8 cellular contexts compared by ENCODE assay signal in genomic region chr5:137344723-137345322, GRCh38.
DNase-seq lines count a peak whose midpoint lies in the region; ATAC-seq, FAIRE-seq and TF ChIP-seq lines count a peak whose summit lies in the region.
"Had no signal": no experiment of that assay in that cellular context is flagged by ENCODE, and none has a peak within 500 bp of the region (broad histone marks: within the 10 kb centered on the region; RNA-seq: fewer than 3 reads in every experiment).

No MANE protein-coding gene starts in this region.

- H3K27ac ChIP-seq in DOHH2 (ENCODE audit: low read depth, low read length) (no peak overlapping the region), endothelial cell of umbilical vein (ENCODE audit: insufficient read depth, low read depth, low read length) (peak overlapping the region; percentile 7), neural progenitor cell (no peak overlapping the region)

- H3K4me2 ChIP-seq in DOHH2 (ENCODE audit: low read length) = no peak overlapping the region
- no peak overlapping the region for H3K4me2 ChIP-seq in endothelial cell of umbilical vein (ENCODE audit: insufficient read depth, low read length)
- H3K4me2 ChIP-seq in neural progenitor cell = no peak overlapping the region

- no peak for TF ChIP-seq POLR2A in endothelial cell of umbilical vein (IDR thresholded peaks at IDR 0.05; ENCODE audit: low read depth, low read length)

- H2AFZ ChIP-seq in endothelial cell of umbilical vein (ENCODE audit: low read depth, low read length) = no peak overlapping the region
- H2AFZ ChIP-seq in neural progenitor cell (replicated peaks) = no peak overlapping the region

- H3K27me3 Mint-ChIP-seq in neural progenitor cell (ENCODE audit: insufficient read depth, low read depth) = peaks cover 4% of the 10 kb centered on the region

- H3K9me3 ChIP-seq in DOHH2 (ENCODE audit: control insufficient read depth, insufficient read depth, low read length) (no peaks in the 10 kb centered on the region), endothelial cell of umbilical vein (replicated peaks; ENCODE audit: control insufficient read depth, insufficient read depth, low read length) (no peaks in the 10 kb centered on the region), neural progenitor cell (ENCODE audit: low read depth) (no peaks in the 10 kb centered on the region)

- H3K4me1 Mint-ChIP-seq in neural progenitor cell = peaks cover 30% of the 10 kb centered on the region
- H3K4me1 Mint-ChIP-seq: activated B cell treated with CpG ODN at 0.5 μM for 24 hours had no signal

- H3K4me3 ChIP-seq in DOHH2 (ENCODE audit: low read length) (no peak overlapping the region), HFF-Myc (replicated peaks; ENCODE audit: low read depth, low read length) (no peak overlapping the region), endothelial cell of umbilical vein (replicated peaks in 1 of 3; ENCODE audit: insufficient read depth in 1 of 3, low read depth in 1 of 3, low read length in 3 of 3) (no peak overlapping the region), neural progenitor cell (no peak overlapping the region)

- H3F3A ChIP-seq in DOHH2 (ENCODE audit: control insufficient read depth, insufficient read depth) = no peaks in the 10 kb centered on the region
- peaks cover 14% of the 10 kb centered on the region for H3F3A ChIP-seq in neural progenitor cell (ENCODE audit: low read depth)

- H3K36me3 ChIP-seq in DOHH2 (ENCODE audit: control insufficient read depth, low read length) = no peaks in the 10 kb centered on the region
- no peaks in the 10 kb centered on the region for H3K36me3 ChIP-seq in endothelial cell of umbilical vein (ENCODE audit: control insufficient read depth in 2 of 2, extremely low read depth in 1 of 2, insufficient read depth in 2 of 2, low read length in 2 of 2)
- H3K36me3 ChIP-seq in neural progenitor cell = no peaks in the 10 kb centered on the region

- no peaks in the 10 kb centered on the region for H3K79me2 ChIP-seq in DOHH2 (ENCODE audit: control insufficient read depth, low read length)
- H3K79me2 ChIP-seq in endothelial cell of umbilical vein (ENCODE audit: control insufficient read depth, insufficient read depth, low read length) = peaks cover 51% of the 10 kb centered on the region
- H3K79me2 ChIP-seq in neural progenitor cell (ENCODE audit: low read depth) = no peaks in the 10 kb centered on the region

- H3K9me2 ChIP-seq in DOHH2 (replicated peaks; ENCODE audit: control insufficient read depth, low read length) = no peaks in the 10 kb centered on the region

- no TSS peak for BruUV-seq in endothelial cell of umbilical vein (replicated peaks; lab: Mats Ljungman, UMichigan)

- dilution Hi-C loops in endothelial cell of umbilical vein (cut with MboI; ENCODE audit: extremely low pct_ligation_motif_present, low sequenced_read_pairs) = no loop called here

- POLR2A ChIA-PET in endothelial cell of umbilical vein (lab: Charles Lee) = no interaction called here

- no peak overlapping the region for H3K27ac Mint-ChIP-seq in neural progenitor cell
- H3K27ac Mint-ChIP-seq: activated B cell treated with CpG ODN at 0.5 μM for 24 hours had no signal

- ATAC-seq in HG03565 (IDR thresholded peaks at IDR 0.05; ENCODE audit: unreplicated experiment) = no peak

- no peaks in the 10 kb centered on the region for H3K9me1 ChIP-seq in endothelial cell of umbilical vein (replicated peaks; ENCODE audit: control insufficient read depth, extremely low read depth, insufficient read depth, low read length)

- intact Hi-C loops in endothelial cell of umbilical vein (cut with micrococcal nuclease) = loop anchor here (1.0 kb wide), 2 partner anchors 25 to 154 kb away; partner anchors contain the start of gene SPOCK1

- peak; percentile 77 for TF ChIP-seq CTCF in DOHH2 (IDR thresholded peaks at IDR 0.05; ENCODE audit: low read depth, low read length, poor library complexity, severe bottlenecking)
- TF ChIP-seq CTCF in HFF-Myc (IDR thresholded peaks at IDR 0.05; ENCODE audit: low read depth, low read length, missing control alignments) = peak; percentile 92
- TF ChIP-seq CTCF in endothelial cell of umbilical vein (IDR thresholded peaks at IDR 0.05; ENCODE audit: extremely low read depth in 1 of 2, insufficient read depth in 1 of 2, low read depth in 1 of 2, low read length in 2 of 2) = peak; percentile 73 to 85
- TF ChIP-seq CTCF in neural progenitor cell (IDR thresholded peaks at IDR 0.05) = peak; percentile 80

- H3K9ac ChIP-seq in endothelial cell of umbilical vein (replicated peaks; ENCODE audit: extremely low read depth, insufficient read depth, low read length) (no peak overlapping the region), neural progenitor cell (no peak overlapping the region)

- CTCF ChIA-PET in endothelial cell of umbilical vein (lab: Charles Lee) = interaction anchor here (0.7 to 10.6 kb wide), 47 partner anchors 8 to 1095 kb away, joined by 3 to 172 read pairs (median 5); partner anchors contain the start of gene SPOCK1

- no peaks in the 10 kb centered on the region for H4K20me1 ChIP-seq in DOHH2 (ENCODE audit: control insufficient read depth, insufficient read depth, low read depth, low read length)
- H4K20me1 ChIP-seq in endothelial cell of umbilical vein (replicated peaks; ENCODE audit: control insufficient read depth, extremely low read depth, insufficient read depth, low read length) = no peaks in the 10 kb centered on the region
- no peaks in the 10 kb centered on the region for H4K20me1 ChIP-seq in neural progenitor cell (ENCODE audit: low read depth)

- peak; percentile 46 for FAIRE-seq in RCC 7860 (lab: Jason Lieb, UNC)
- peak; percentile 70 for FAIRE-seq in endothelial cell of umbilical vein (lab: Jason Lieb, UNC)

- DNase-seq in HFF-Myc (ENCODE audit: extremely low read depth, low read depth) = peak; percentile 52
- peak; percentile 37 for DNase-seq in RCC 7860 (ENCODE audit: low spot score)
- DNase-seq in endothelial cell of umbilical vein (ENCODE audit: low read depth, low spot score) = peak; percentile 76
- DNase-seq in neural progenitor cell (ENCODE audit: low spot score) = peak; percentile 64
- DNase-seq in NK-92 (lab: John Stamatoyannopoulos, UW; ENCODE audit: unreplicated experiment) = no peak
- DNase-seq: activated B cell treated with CpG ODN at 0.5 μM for 24 hours had no signal

- H3K27me3 ChIP-seq in DOHH2 (ENCODE audit: control insufficient read depth, low read length) (no peaks in the 10 kb centered on the region), endothelial cell of umbilical vein (ENCODE audit: control insufficient read depth in 2 of 2, insufficient read depth in 2 of 2, low read length in 2 of 2) (no peaks in the 10 kb centered on the region), neural progenitor cell (no peaks in the 10 kb centered on the region)

- H3K4me3 Mint-ChIP-seq in neural progenitor cell = no peak overlapping the region
- H3K4me3 Mint-ChIP-seq: activated B cell treated with CpG ODN at 0.5 μM for 24 hours had no signal

- H3K9me3 Mint-ChIP-seq in neural progenitor cell = peaks cover 2% of the 10 kb centered on the region
- H3K9me3 Mint-ChIP-seq: activated B cell treated with CpG ODN at 0.5 μM for 24 hours had no signal

- H3K36me3 Mint-ChIP-seq in neural progenitor cell = no peaks in the 10 kb centered on the region

- no peaks in the 10 kb centered on the region for H3K4me1 ChIP-seq in DOHH2 (ENCODE audit: control insufficient read depth, low read length)
- H3K4me1 ChIP-seq in endothelial cell of umbilical vein (ENCODE audit: control insufficient read depth, extremely low read depth, insufficient read depth, low read length) = peaks cover 55% of the 10 kb centered on the region
- peaks cover 21% of the 10 kb centered on the region for H3K4me1 ChIP-seq in neural progenitor cell

TF ChIP-seq in endothelial cell of umbilical vein, 7 proteins besides CTCF, POLR2A, EP300 and RAD21:
- TF ChIP-seq JUN (IDR thresholded peaks at IDR 0.05; ENCODE audit: borderline replicate concordance, insufficient read depth, insufficient read length, low read depth) (no peak), POLR2AphosphoS5 (IDR thresholded peaks at IDR 0.05; ENCODE audit: insufficient read depth, low read depth, low read length) (no peak), EZH2 (IDR thresholded peaks at IDR 0.05; ENCODE audit: borderline replicate concordance, low read depth, low read length, severe bottlenecking) (no peak), FOS (IDR thresholded peaks at IDR 0.05; ENCODE audit: borderline replicate concordance, insufficient read depth, low read length) (no peak), MYC (IDR thresholded peaks at IDR 0.05; ENCODE audit: low read depth, low read length) (no peak), GATA2 (IDR thresholded peaks at IDR 0.05; ENCODE audit: insufficient read depth, insufficient read length, low read depth, low read length) (no peak), MAX (IDR thresholded peaks at IDR 0.05; ENCODE audit: insufficient read depth, insufficient read length) (no peak)
